Comparison of ENCODE assay signal across 1 cellular context in the genomic region with DNA sequence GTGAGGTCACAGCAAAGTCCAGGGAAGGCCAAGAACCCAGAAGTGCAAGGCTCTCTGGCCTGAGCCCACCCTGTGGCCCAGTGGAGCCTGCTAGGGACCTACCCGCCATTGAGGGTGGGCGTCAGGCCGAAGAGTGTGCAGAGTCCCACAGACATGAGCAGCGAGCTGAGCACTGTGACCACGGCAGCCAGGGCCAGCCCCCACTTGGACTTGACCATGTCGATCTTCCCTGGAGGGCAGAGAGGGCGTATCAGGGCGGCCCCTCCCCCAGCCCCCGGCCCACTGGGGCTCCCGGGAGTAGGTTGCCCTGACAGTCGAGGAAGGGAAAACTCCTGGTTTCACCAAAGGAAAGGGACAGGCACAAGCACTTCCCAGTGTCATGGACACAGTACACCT.
TF ChIP-seq lines count a peak whose summit lies in the region.

No MANE protein-coding gene starts in this region.

TF ChIP-seq in K562, 482 proteins besides CTCF, POLR2A, EP300 and RAD21:
- TF ChIP-seq, protein P1, sequence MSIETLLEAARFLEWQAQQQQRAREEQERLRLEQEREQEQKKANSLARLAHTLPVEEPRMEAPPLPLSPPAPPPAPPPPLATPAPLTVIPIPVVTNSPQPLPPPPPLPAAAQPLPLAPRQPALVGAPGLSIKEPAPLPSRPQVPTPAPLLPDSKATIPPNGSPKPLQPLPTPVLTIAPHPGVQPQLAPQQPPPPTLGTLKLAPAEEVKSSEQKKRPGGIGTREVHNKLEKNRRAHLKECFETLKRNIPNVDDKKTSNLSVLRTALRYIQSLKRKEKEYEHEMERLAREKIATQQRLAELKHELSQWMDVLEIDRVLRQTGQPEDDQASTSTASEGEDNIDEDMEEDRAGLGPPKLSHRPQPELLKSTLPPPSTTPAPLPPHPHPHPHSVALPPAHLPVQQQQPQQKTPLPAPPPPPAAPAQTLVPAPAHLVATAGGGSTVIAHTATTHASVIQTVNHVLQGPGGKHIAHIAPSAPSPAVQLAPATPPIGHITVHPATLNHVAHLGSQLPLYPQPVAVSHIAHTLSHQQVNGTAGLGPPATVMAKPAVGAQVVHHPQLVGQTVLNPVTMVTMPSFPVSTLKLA (conservative IDR thresholded peaks at IDR 0.05), result no peak
- TF ChIP-seq CAMTA2 (CRISPR knock-in tag; conservative IDR thresholded peaks at IDR 0.05) (no peak), MAZ (CRISPR knock-in tag; conservative IDR thresholded peaks at IDR 0.05 in 1 of 2, IDR thresholded peaks at IDR 0.05 in 1 of 2) (no peak), HIVEP1 (CRISPR knock-in tag; IDR thresholded peaks at IDR 0.05) (no peak), POLR2G (IDR thresholded peaks at IDR 0.05; ENCODE audit: low read depth, low read length) (peak; percentile 44), SAFB (IDR thresholded peaks at IDR 0.05; ENCODE audit: borderline replicate concordance, low read depth, low read length) (no peak)
TF ChIP-seq in K562: peak in this region for 1.
